1 cellular context compared by ENCODE assay signal in genomic region chr9:128266868-128267590, GRCh38.
A peak's percentile ranks its signal among the peaks of the same experiment; 100 is the strongest.
TF ChIP-seq lines count a peak whose summit lies in the region.

No MANE protein-coding gene starts in this region.

TF ChIP-seq in K562, 482 proteins besides CTCF, POLR2A, EP300 and RAD21:
- TF ChIP-seq POLR2AphosphoS2 (IDR thresholded peaks at IDR 0.05; ENCODE audit: low read length) (0 out of 2 replicates have a peak, but pooled peaks have one; percentile 46), RBFOX2 (IDR thresholded peaks at IDR 0.05; ENCODE audit: low read depth, low read length) (peak; percentile 50; the same call in 1 of the 2 replicates), POLR2G (IDR thresholded peaks at IDR 0.05; ENCODE audit: low read depth, low read length) (peak; percentile 65), MXD1 (CRISPR knock-in tag; IDR thresholded peaks at IDR 0.05; ENCODE audit: borderline replicate concordance, poor library complexity, severe bottlenecking) (no peak)
